ENCODE assay signal across 17 cellular contexts in genomic region chr1:168092151-168092550, GRCh38.
"Had no signal": no experiment of that assay in that cellular context is flagged by ENCODE, and none has a peak within 500 bp of the region (broad histone marks: within the 10 kb centered on the region; RNA-seq: fewer than 3 reads in every experiment).

No MANE protein-coding gene starts in this region.

- H3K27ac ChIP-seq: epithelial cell of prostate, gastroesophageal sphincter, heart right ventricle, thyroid gland had no signal

- DNase-seq: activated CD4-positive, alpha-beta T cell treated with anti-CD3 and anti-CD28 coated beads, Interleukin-2, amount 10 ng/mL, durations not matched to agents 24 days and 14 days; activated CD8-positive, alpha-beta memory T cell treated with anti-CD3 and anti-CD28 coated beads, Interleukin-2, amount 50 U/mL, for 48 hours; activated naive CD8-positive, alpha-beta T cell treated with anti-CD3 and anti-CD28 coated beads for 36 hours; amygdala; central memory CD4-positive, alpha-beta T cell; effector memory CD4-positive, alpha-beta T cell; heart right ventricle; retina; stimulated activated CD4-positive, alpha-beta T cell treated with anti-CD3 and anti-CD28 coated beads, Interleukin-2, amount 100 ng/mL, for 48 hours; T-helper 17 cell; thyroid gland had no signal

- H3K4me3 ChIP-seq: gastroesophageal sphincter, heart right ventricle, thyroid gland had no signal

- H3K4me1 Mint-ChIP-seq: activated CD4-positive, alpha-beta T cell treated with anti-CD3 and anti-CD28 coated beads, Interleukin-2, amount 10 ng/mL, durations not matched to agents 24 days and 14 days; activated naive CD8-positive, alpha-beta T cell treated with anti-CD3 and anti-CD28 coated beads for 36 hours; brain; stimulated activated memory B cell treated with anti-CD40 and anti-IgM and Interleukin-4, amounts not matched to agents 10 μg/mL and 1 μg/mL and 100 μg/mL, for 72 hours had no signal

- H3K9me3 Mint-ChIP-seq: activated CD4-positive, alpha-beta T cell treated with anti-CD3 and anti-CD28 coated beads, Interleukin-2, amount 10 ng/mL, durations not matched to agents 24 days and 14 days; activated naive CD8-positive, alpha-beta T cell treated with anti-CD3 and anti-CD28 coated beads for 36 hours; activated T-helper 1 cell treated with anti-CD3 and anti-CD28 coated beads, Interleukin-12 subunit alpha, Interleukin-12 subunit beta, Interleukin-2, Interleukin-4 antibody, amounts not matched to agents 30 ng/mL and 10 ng/mL and 1 ng/mL, durations not matched to agents 14 hours and 24 hours and 36 hours; brain; stimulated activated memory B cell treated with anti-CD40 and anti-IgM and Interleukin-4, amounts not matched to agents 10 μg/mL and 1 μg/mL and 100 μg/mL, for 72 hours; WTC11 had no signal

- H3K36me3 Mint-ChIP-seq: activated naive CD8-positive, alpha-beta T cell treated with anti-CD3 and anti-CD28 coated beads for 36 hours; stimulated activated memory B cell treated with anti-CD40 and anti-IgM and Interleukin-4, amounts not matched to agents 10 μg/mL and 1 μg/mL and 100 μg/mL, for 72 hours had no signal

- H3K9me3 ChIP-seq: gastroesophageal sphincter, heart right ventricle, thyroid gland had no signal

- H3K27me3 Mint-ChIP-seq: activated naive CD8-positive, alpha-beta T cell treated with anti-CD3 and anti-CD28 coated beads for 36 hours had no signal

- H3K36me3 ChIP-seq: thyroid gland had no signal

- H3K4me1 ChIP-seq: thyroid gland had no signal

- H3K27ac Mint-ChIP-seq: activated CD4-positive, alpha-beta T cell treated with anti-CD3 and anti-CD28 coated beads, Interleukin-2, amount 10 ng/mL, durations not matched to agents 24 days and 14 days; activated naive CD8-positive, alpha-beta T cell treated with anti-CD3 and anti-CD28 coated beads for 36 hours; activated T-helper 1 cell treated with anti-CD3 and anti-CD28 coated beads, Interleukin-12 subunit alpha, Interleukin-12 subunit beta, Interleukin-2, Interleukin-4 antibody, amounts not matched to agents 30 ng/mL and 10 ng/mL and 1 ng/mL, durations not matched to agents 14 hours and 24 hours and 36 hours; stimulated activated memory B cell treated with anti-CD40 and anti-IgM and Interleukin-4, amounts not matched to agents 10 μg/mL and 1 μg/mL and 100 μg/mL, for 72 hours; T-helper 17 cell; WTC11 had no signal

- H3K4me3 Mint-ChIP-seq: activated CD4-positive, alpha-beta T cell treated with anti-CD3 and anti-CD28 coated beads, Interleukin-2, amount 10 ng/mL, durations not matched to agents 24 days and 14 days; activated naive CD8-positive, alpha-beta T cell treated with anti-CD3 and anti-CD28 coated beads for 36 hours; activated T-helper 1 cell treated with anti-CD3 and anti-CD28 coated beads, Interleukin-12 subunit alpha, Interleukin-12 subunit beta, Interleukin-2, Interleukin-4 antibody, amounts not matched to agents 30 ng/mL and 10 ng/mL and 1 ng/mL, durations not matched to agents 14 hours and 24 hours and 36 hours; brain; stimulated activated memory B cell treated with anti-CD40 and anti-IgM and Interleukin-4, amounts not matched to agents 10 μg/mL and 1 μg/mL and 100 μg/mL, for 72 hours; T-helper 17 cell; WTC11 had no signal

- ATAC-seq: gastroesophageal sphincter; stimulated activated memory B cell treated with anti-CD40 and anti-IgM and Interleukin-4, amounts not matched to agents 10 μg/mL and 1 μg/mL and 100 μg/mL, for 72 hours; T-helper 17 cell had no signal

- H3K27me3 ChIP-seq: gastroesophageal sphincter, heart right ventricle, thyroid gland had no signal
